Comparison of ENCODE assay signal across 12 cellular contexts in genomic region chr5:104347119-104347708, GRCh38.
DNase-seq lines count a peak whose midpoint lies in the region; ATAC-seq and TF ChIP-seq lines count a peak whose summit lies in the region.
"Had no signal": no experiment of that assay in that cellular context is flagged by ENCODE, and none has a peak within 500 bp of the region (broad histone marks: within the 10 kb centered on the region; RNA-seq: fewer than 3 reads in every experiment).

No MANE protein-coding gene starts in this region.

- no peaks in the 10 kb centered on the region for H3K79me1 ChIP-seq in mesendoderm (ENCODE audit: low read length)

- ATAC-seq in HG03196 (IDR thresholded peaks at IDR 0.05; ENCODE audit: unreplicated experiment): no peak
- ATAC-seq in GM18519 (IDR thresholded peaks at IDR 0.05; ENCODE audit: low FRiP score, unreplicated experiment): no peak
- ATAC-seq: natural killer cell treated with Interleukin-12 subunit alpha and Interleukin-12 subunit beta and Interleukin-15 and Interleukin-18, amount 100 ng/mL, for 72 hours had no signal

- in situ Hi-C loops in astrocyte of the spinal cord (cut with HindIII; ENCODE audit: low sequenced_read_pairs): no loop called here

- H3K18ac ChIP-seq in mesendoderm (ENCODE audit: low read length): no peak overlapping the region

- DNase-seq in EH (ENCODE audit: low read depth) (peak; percentile 1), NB4 (ENCODE audit: low read depth) (peak; percentile 22), astrocyte of the spinal cord (ENCODE audit: low read depth, low spot score) (peak; percentile 48), mesendoderm (peak; percentile 17), tibial artery (no peak)
- DNase-seq in stimulated activated naive CD4-positive, alpha-beta T cell (lab: John Stamatoyannopoulos, UW): no peak
- DNase-seq: activated CD4-positive, alpha-beta T cell treated with anti-CD3 and anti-CD28 coated beads, Interleukin-2, amount 50 U/mL, for 48 hours; effector CD4-positive, alpha-beta T cell; NCI-H187 had no signal

- no peak overlapping the region for H2AK5ac ChIP-seq in mesendoderm (ENCODE audit: low read length)

- H3K4me3 ChIP-seq in NB4 (ENCODE audit: low read depth, low read length) (no peak overlapping the region), astrocyte of the spinal cord (ENCODE audit: low read depth, low read length) (no peak overlapping the region), mesendoderm (ENCODE audit: low read length) (no peak overlapping the region), tibial artery (no peak overlapping the region)

- H3K23ac ChIP-seq in mesendoderm (ENCODE audit: low read length): no peak overlapping the region

- H3K36me3 ChIP-seq in mesendoderm (ENCODE audit: control insufficient read depth, insufficient read depth, low read length) (no peaks in the 10 kb centered on the region), tibial artery (no peaks in the 10 kb centered on the region)

- H3K27me3 ChIP-seq in mesendoderm (ENCODE audit: insufficient read depth, low read length, poor library complexity): no peaks in the 10 kb centered on the region
- H3K27me3 ChIP-seq in tibial artery: no peaks in the 10 kb centered on the region

- H4K5ac ChIP-seq in mesendoderm (ENCODE audit: low read length): no peak overlapping the region

- H3K79me2 ChIP-seq in mesendoderm (ENCODE audit: control insufficient read depth, insufficient read depth, low read length): no peaks in the 10 kb centered on the region

- no peak overlapping the region for H2BK120ac ChIP-seq in mesendoderm (ENCODE audit: low read depth, low read length)

- no CpG with 5 or more reads among the region's 1 CpG for WGBS in mesendoderm (ENCODE audit: extremely low coverage, insufficient coverage, low lambda C conversion rate)

- TF ChIP-seq CTCF in NB4 (IDR thresholded peaks at IDR 0.05; ENCODE audit: low read depth, low read length) (no peak), astrocyte of the spinal cord (IDR thresholded peaks at IDR 0.05; ENCODE audit: low read depth, low read length) (peak; percentile 20), tibial artery (IDR thresholded peaks at IDR 0.05) (no peak)

- no peak overlapping the region for H3K56ac ChIP-seq in mesendoderm (ENCODE audit: low read length)

- no peak overlapping the region for H2BK5ac ChIP-seq in mesendoderm (ENCODE audit: low read length)

- no peaks in the 10 kb centered on the region for H3K9me3 ChIP-seq in tibial artery

- H3K4me2 ChIP-seq in mesendoderm (ENCODE audit: low read length): no peak overlapping the region

- TF ChIP-seq POLR2A in NB4 (IDR thresholded peaks at IDR 0.05; ENCODE audit: extremely low read depth, insufficient read length): no peak

- H3K27ac ChIP-seq in mesendoderm (ENCODE audit: low read depth, low read length) (no peak overlapping the region), tibial artery (no peak overlapping the region)

- H3K4ac ChIP-seq in mesendoderm (ENCODE audit: low read depth, low read length): no peak overlapping the region

- H2BK15ac ChIP-seq in mesendoderm (replicated peaks; ENCODE audit: low read depth): no peak overlapping the region

- no peak overlapping the region for H4K8ac ChIP-seq in mesendoderm (ENCODE audit: low read depth, low read length)

- no peaks in the 10 kb centered on the region for H3K4me1 ChIP-seq in mesendoderm (ENCODE audit: control insufficient read depth, low read depth, low read length)
- H3K4me1 ChIP-seq in tibial artery: no peaks in the 10 kb centered on the region

- H3K9ac ChIP-seq in mesendoderm (ENCODE audit: low read length): no peak overlapping the region

- intact Hi-C loops in tibial artery (cut with DNase I; ENCODE audit: low total_unique reads): no loop called here

Comparison
In these comparisons a context has a peak if more than half of its experiments do, and no peak if none do; other contexts are left out.
1. DNase-seq: peak in EH (single experiment), NB4 (single experiment), astrocyte of the spinal cord (single experiment) and mesendoderm (single experiment); none in stimulated activated naive CD4-positive, alpha-beta T cell (0 of 6) and tibial artery (0 of 2).